ENCODE assay signal across 1 cellular context in the genomic region with DNA sequence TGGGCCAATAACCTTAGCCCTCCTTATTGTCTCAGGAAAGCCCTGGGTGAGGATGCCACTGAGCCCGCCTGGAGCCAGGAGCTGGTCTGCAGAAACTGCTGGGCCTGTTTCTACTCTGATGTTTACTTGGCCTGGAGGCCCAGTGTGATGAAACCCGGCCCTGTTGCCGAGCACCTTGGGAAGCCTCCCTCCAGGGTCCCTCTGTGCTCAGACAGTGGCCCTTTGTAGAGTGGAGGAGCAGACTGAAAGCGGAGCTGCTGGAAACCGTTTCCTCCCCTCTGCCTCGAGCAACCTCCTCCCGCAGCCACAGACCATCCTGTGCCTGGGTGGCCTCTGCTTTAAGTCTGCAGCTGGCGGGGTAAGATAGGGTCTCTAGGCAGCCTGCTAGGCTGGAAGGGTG.
TF ChIP-seq lines count a peak whose summit lies in the region.

No MANE protein-coding gene starts in this region.

TF ChIP-seq in K562, 482 proteins besides CTCF, POLR2A, EP300 and RAD21:
- TF ChIP-seq ZNF263 (CRISPR knock-in tag; IDR thresholded peaks at IDR 0.05; ENCODE audit: borderline replicate concordance) = 0 out of 2 replicates have a peak, but pooled peaks have one; percentile 19
- TF ChIP-seq, protein P1, sequence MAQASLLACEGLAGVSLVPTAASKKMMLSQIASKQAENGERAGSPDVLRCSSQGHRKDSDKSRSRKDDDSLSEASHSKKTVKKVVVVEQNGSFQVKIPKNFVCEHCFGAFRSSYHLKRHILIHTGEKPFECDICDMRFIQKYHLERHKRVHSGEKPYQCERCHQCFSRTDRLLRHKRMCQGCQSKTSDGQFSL (CRISPR knock-in tag; IDR thresholded peaks at IDR 0.05) = 0 out of 2 replicates have a peak, but pooled peaks have one; percentile 13
- TF ChIP-seq, protein P1 (tag; IDR thresholded peaks at IDR 0.05) = no peak
- TF ChIP-seq, protein P2, sequence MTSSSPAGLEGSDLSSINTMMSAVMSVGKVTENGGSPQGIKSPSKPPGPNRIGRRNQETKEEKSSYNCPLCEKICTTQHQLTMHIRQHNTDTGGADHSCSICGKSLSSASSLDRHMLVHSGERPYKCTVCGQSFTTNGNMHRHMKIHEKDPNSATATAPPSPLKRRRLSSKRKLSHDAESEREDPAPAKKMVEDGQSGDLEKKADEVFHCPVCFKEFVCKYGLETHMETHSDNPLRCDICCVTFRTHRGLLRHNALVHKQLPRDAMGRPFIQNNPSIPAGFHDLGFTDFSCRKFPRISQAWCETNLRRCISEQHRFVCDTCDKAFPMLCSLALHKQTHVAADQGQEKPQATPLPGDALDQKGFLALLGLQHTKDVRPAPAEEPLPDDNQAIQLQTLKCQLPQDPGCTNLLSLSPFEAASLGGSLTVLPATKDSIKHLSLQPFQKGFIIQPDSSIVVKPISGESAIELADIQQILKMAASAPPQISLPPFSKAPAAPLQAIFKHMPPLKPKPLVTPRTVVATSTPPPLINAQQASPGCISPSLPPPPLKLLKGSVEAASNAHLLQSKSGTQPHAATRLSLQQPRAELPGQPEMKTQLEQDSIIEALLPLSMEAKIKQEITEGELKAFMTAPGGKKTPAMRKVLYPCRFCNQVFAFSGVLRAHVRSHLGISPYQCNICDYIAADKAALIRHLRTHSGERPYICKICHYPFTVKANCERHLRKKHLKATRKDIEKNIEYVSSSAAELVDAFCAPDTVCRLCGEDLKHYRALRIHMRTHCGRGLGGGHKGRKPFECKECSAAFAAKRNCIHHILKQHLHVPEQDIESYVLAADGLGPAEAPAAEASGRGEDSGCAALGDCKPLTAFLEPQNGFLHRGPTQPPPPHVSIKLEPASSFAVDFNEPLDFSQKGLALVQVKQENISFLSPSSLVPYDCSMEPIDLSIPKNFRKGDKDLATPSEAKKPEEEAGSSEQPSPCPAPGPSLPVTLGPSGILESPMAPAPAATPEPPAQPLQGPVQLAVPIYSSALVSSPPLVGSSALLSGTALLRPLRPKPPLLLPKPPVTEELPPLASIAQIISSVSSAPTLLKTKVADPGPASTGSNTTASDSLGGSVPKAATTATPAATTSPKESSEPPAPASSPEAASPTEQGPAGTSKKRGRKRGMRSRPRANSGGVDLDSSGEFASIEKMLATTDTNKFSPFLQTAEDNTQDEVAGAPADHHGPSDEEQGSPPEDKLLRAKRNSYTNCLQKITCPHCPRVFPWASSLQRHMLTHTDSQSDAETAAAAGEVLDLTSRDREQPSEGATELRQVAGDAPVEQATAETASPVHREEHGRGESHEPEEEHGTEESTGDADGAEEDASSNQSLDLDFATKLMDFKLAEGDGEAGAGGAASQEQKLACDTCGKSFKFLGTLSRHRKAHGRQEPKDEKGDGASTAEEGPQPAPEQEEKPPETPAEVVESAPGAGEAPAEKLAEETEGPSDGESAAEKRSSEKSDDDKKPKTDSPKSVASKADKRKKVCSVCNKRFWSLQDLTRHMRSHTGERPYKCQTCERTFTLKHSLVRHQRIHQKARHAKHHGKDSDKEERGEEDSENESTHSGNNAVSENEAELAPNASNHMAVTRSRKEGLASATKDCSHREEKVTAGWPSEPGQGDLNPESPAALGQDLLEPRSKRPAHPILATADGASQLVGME (CRISPR knock-in tag; IDR thresholded peaks at IDR 0.05) = no peak
